In the genomic region with DNA sequence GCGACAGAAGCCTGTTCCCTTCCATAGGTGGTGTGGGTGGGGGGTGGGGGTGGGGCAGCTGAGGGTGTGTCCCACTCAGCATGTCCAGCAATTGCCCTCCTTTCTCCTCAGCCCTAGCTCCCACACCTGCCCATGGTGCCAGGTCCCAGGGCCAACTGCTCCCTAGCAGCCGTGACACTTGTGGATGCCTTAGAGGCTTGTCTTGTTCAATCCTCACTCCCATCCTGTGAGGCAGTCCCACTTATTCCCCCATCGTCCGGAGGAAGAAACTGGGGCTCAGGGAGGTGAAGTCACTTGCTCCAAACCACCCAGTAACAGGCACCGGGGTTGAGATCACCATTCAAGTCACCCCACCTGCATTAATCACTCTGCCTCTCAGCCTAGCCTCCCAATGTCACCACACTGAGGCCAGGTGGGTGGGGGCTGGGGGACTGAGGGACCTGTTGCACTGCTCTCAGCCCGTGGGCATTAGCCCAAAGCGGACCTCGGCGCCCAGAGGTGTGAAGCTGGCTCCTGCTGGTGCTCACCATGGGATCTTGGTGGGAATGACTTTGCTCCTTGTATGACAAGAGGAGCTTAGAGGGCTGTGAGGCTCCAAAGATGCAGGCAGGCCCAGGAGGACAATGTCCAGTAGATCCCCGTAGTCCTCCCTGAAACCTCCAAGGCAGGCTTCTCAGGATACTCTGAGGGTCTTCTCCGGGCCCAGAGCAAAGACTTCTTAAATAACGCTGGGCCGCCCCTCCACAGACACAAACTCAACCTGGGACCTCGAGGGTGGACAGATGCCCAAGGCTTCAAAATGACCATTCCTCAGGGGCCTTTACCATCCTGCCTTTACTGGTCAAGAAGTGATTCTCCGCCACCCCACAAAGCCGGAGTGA, we compare ENCODE assay signal across 8 cellular contexts. TPM values are rescaled to one million over a fixed set of nuclear protein-coding genes. Genes with fewer than 3 reads are reported as not detected.
DNase-seq lines count a peak whose midpoint lies in the region; ATAC-seq and TF ChIP-seq lines count a peak whose summit lies in the region.

No MANE protein-coding gene starts in this region.

- TF ChIP-seq POLR2A in transverse colon (IDR thresholded peaks at IDR 0.05), result no peak

- H3K4me1 Mint-ChIP-seq in activated CD4-positive, alpha-beta T cell treated with anti-CD3 and anti-CD28 coated beads, Interleukin-2, amount 10 ng/mL, durations not matched to agents 7 days and 5 days, result peaks cover 21% of the 10 kb centered on the region
- H3K4me1 Mint-ChIP-seq in activated naive CD8-positive, alpha-beta T cell treated with anti-CD3 and anti-CD28 coated beads, Interleukin-2, amount 10 ng/mL, durations not matched to agents 7 days and 5 days, result peaks cover 11% of the 10 kb centered on the region

- POLR2A ChIA-PET in activated CD4-positive, alpha-beta T cell treated with anti-CD3 and anti-CD28 coated beads, Interleukin-2, amount 10 ng/mL, durations not matched to agents 7 days and 5 days (lab: Charles Lee), result no interaction called here
- POLR2A ChIA-PET in activated naive CD8-positive, alpha-beta T cell treated with anti-CD3 and anti-CD28 coated beads, Interleukin-2, amount 10 ng/mL, durations not matched to agents 7 days and 5 days (lab: Charles Lee), result interaction anchor here (1.0 kb wide), 1 partner anchor 61 kb away, joined by 3 read pairs; no protein-coding TSS in a partner anchor

- intact Hi-C loops in tibial artery (cut with DNase I; ENCODE audit: low total_unique reads), result loop anchor here (10.0 kb wide), 1 partner anchor 57 kb away; no protein-coding TSS in a partner anchor
- intact Hi-C loops in transverse colon (cut with DNase I; ENCODE audit: low total_unique reads), result no loop called here

- no peak overlapping the region for H3K27ac Mint-ChIP-seq in activated CD4-positive, alpha-beta T cell treated with anti-CD3 and anti-CD28 coated beads, Interleukin-2, amount 10 ng/mL, durations not matched to agents 7 days and 5 days
- no peak overlapping the region for H3K27ac Mint-ChIP-seq in activated naive CD8-positive, alpha-beta T cell treated with anti-CD3 and anti-CD28 coated beads, Interleukin-2, amount 10 ng/mL, durations not matched to agents 7 days and 5 days

- ATAC-seq in activated naive CD8-positive, alpha-beta T cell treated with anti-CD3 and anti-CD28 coated beads, Interleukin-2, amount 10 ng/mL, durations not matched to agents 7 days and 5 days (ENCODE audit: low read depth), result no peak

- in situ Hi-C loops in transverse colon (cut with MboI; ENCODE audit: low pct_ligation_motif_present in 1 of 4, low pct_unique_long_range_greater_than_20kb in 1 of 4, low sequenced_read_pairs in 3 of 4), result no loop called here

- H3K27me3 Mint-ChIP-seq in activated CD4-positive, alpha-beta T cell treated with anti-CD3 and anti-CD28 coated beads, Interleukin-2, amount 10 ng/mL, durations not matched to agents 7 days and 5 days, result no peaks in the 10 kb centered on the region
- H3K27me3 Mint-ChIP-seq in activated naive CD8-positive, alpha-beta T cell treated with anti-CD3 and anti-CD28 coated beads, Interleukin-2, amount 10 ng/mL, durations not matched to agents 7 days and 5 days, result no peaks in the 10 kb centered on the region

- CTCF ChIA-PET in activated CD4-positive, alpha-beta T cell treated with anti-CD3 and anti-CD28 coated beads, Interleukin-2, amount 10 ng/mL, durations not matched to agents 7 days and 5 days (lab: Charles Lee), result no interaction called here

- peak overlapping the region; percentile 70 for H3K4me3 Mint-ChIP-seq in activated CD4-positive, alpha-beta T cell treated with anti-CD3 and anti-CD28 coated beads, Interleukin-2, amount 10 ng/mL, durations not matched to agents 7 days and 5 days
- peak overlapping the region; percentile 75 for H3K4me3 Mint-ChIP-seq in activated naive CD8-positive, alpha-beta T cell treated with anti-CD3 and anti-CD28 coated beads, Interleukin-2, amount 10 ng/mL, durations not matched to agents 7 days and 5 days

- H3K9me3 Mint-ChIP-seq in activated CD4-positive, alpha-beta T cell treated with anti-CD3 and anti-CD28 coated beads, Interleukin-2, amount 10 ng/mL, durations not matched to agents 7 days and 5 days, result no peaks in the 10 kb centered on the region
- H3K9me3 Mint-ChIP-seq in activated naive CD8-positive, alpha-beta T cell treated with anti-CD3 and anti-CD28 coated beads, Interleukin-2, amount 10 ng/mL, durations not matched to agents 7 days and 5 days, result no peaks in the 10 kb centered on the region

- 92% methylated on average over 14 of the region's 16 CpGs; no CpG with 5 or more reads in 1 of the 2 donors for WGBS in transverse colon (ENCODE audit: low coverage in 1 of 2), 2 donors

- TF ChIP-seq EP300 in transverse colon (IDR thresholded peaks at IDR 0.05; ENCODE audit: low read depth), result no peak

- H3K36me3 ChIP-seq in iPS-20b (ENCODE audit: insufficient read depth, low read depth, low read length) (peaks cover 35% of the 10 kb centered on the region), tibial artery (peaks cover 0 to 21% (median 11%) of the 10 kb centered on the region in 3 donors), transverse colon (no peaks in the 10 kb centered on the region)

- H3K9ac ChIP-seq in iPS-20b (ENCODE audit: low read depth, low read length), result peak overlapping the region; percentile 80; the same call in 1 of the 2 replicates

- H3K4me1 ChIP-seq in iPS-20b (ENCODE audit: insufficient read depth, low read length) (peaks cover 6% of the 10 kb centered on the region; the same call in 1 of the 2 replicates), tibial artery (peaks cover 0 to 68% (median 55%) of the 10 kb centered on the region in 4 donors), transverse colon (peaks cover 8 to 29% (median 19%) of the 10 kb centered on the region in 4 donors)

- H3K9me3 ChIP-seq in iPS-20b (ENCODE audit: insufficient read depth, low read depth, low read length), result no peaks in the 10 kb centered on the region
- no peaks in the 10 kb centered on the region for H3K9me3 ChIP-seq in tibial artery
- no peaks in the 10 kb centered on the region for H3K9me3 ChIP-seq in transverse colon

- TF ChIP-seq CTCF in tibial artery (IDR thresholded peaks at IDR 0.05), result no peak
- no peak for TF ChIP-seq CTCF in transverse colon (IDR thresholded peaks at IDR 0.05)

- no peak for DNase-seq in activated CD4-positive, alpha-beta T cell treated with anti-CD3 and anti-CD28 coated beads, Interleukin-2, amount 10 ng/mL, durations not matched to agents 7 days and 5 days
- DNase-seq in activated CD4-positive, alpha-beta T cell treated with anti-CD3 and anti-CD28 coated beads for 4 hours, result no peak
- no peak for DNase-seq in activated naive CD8-positive, alpha-beta T cell treated with anti-CD3 and anti-CD28 coated beads, Interleukin-2, amount 10 ng/mL, durations not matched to agents 7 days and 5 days
- DNase-seq in tibial artery, result peak in 1 of 2 donors; percentile 68
- no peak for DNase-seq in NCI-H146 (lab: John Stamatoyannopoulos, UW)
- no peak for DNase-seq in transverse colon
- DNase-seq in iPS-NIHi11 (ENCODE audit: low spot score), result no peak

- H3K27me3 ChIP-seq in iPS-20b (ENCODE audit: insufficient read depth, low read length) (no peaks in the 10 kb centered on the region), tibial artery (no peaks in the 10 kb centered on the region), transverse colon (no peaks in the 10 kb centered on the region)

- peaks cover 2% of the 10 kb centered on the region for H3K36me3 Mint-ChIP-seq in activated CD4-positive, alpha-beta T cell treated with anti-CD3 and anti-CD28 coated beads, Interleukin-2, amount 10 ng/mL, durations not matched to agents 7 days and 5 days (ENCODE audit: low read depth)
- H3K36me3 Mint-ChIP-seq in activated naive CD8-positive, alpha-beta T cell treated with anti-CD3 and anti-CD28 coated beads, Interleukin-2, amount 10 ng/mL, durations not matched to agents 7 days and 5 days, result peaks cover 4% of the 10 kb centered on the region

- H3K27ac ChIP-seq in iPS-20b (ENCODE audit: low read length), result no peak overlapping the region
- H3K27ac ChIP-seq in tibial artery, result peak overlapping the region; percentile 58 to 79
- no peak overlapping the region for H3K27ac ChIP-seq in transverse colon

- H3K4me3 ChIP-seq in iPS-20b (ENCODE audit: low read length), result peak overlapping the region; percentile 82
- H3K4me3 ChIP-seq in tibial artery, result peak overlapping the region; percentile 72 to 78
- no peak overlapping the region for H3K4me3 ChIP-seq in transverse colon

RNA-seq across cellular contexts. Expression of gene NT5DC2, which starts 1.8 kb away (rescaled TPM):
- total RNA-seq in activated CD4-positive, alpha-beta T cell treated with anti-CD3 and anti-CD28 coated beads, Interleukin-2, amount 10 ng/mL, durations not matched to agents 7 days and 5 days, result 10 to 100 TPM; 22.1 to 23.8 TPM
- 10 to 100 TPM; 22.3 to 28.7 TPM for total RNA-seq in activated naive CD8-positive, alpha-beta T cell treated with anti-CD3 and anti-CD28 coated beads, Interleukin-2, amount 10 ng/mL, durations not matched to agents 7 days and 5 days
- total RNA-seq in transverse colon, result 10 to 100 TPM in 2 of 4 donors, 1 to 10 TPM in 1, not detected in 1; 5.5 to 16.7 (median 14.9) TPM

RNA-seq across cellular contexts. Expression of gene UQCC5, which starts 4.5 kb away (rescaled TPM):
- total RNA-seq in activated CD4-positive, alpha-beta T cell treated with anti-CD3 and anti-CD28 coated beads, Interleukin-2, amount 10 ng/mL, durations not matched to agents 7 days and 5 days, result 10 to 100 TPM in 1 of 2 experiments, 1 to 10 TPM in 1; 8.5 to 11.7 TPM
- 10 to 100 TPM in 1 of 2 experiments, 1 to 10 TPM in 1; 8.5 to 12.8 TPM for total RNA-seq in activated naive CD8-positive, alpha-beta T cell treated with anti-CD3 and anti-CD28 coated beads, Interleukin-2, amount 10 ng/mL, durations not matched to agents 7 days and 5 days
- total RNA-seq in transverse colon, result 10 to 100 TPM in 1 of 4 donors, 1 to 10 TPM in 2, not detected in 1; 2.6 to 22.1 (median 4.0) TPM

RNA-seq across cellular contexts. Expression of gene STAB1, which starts 36.7 kb away (rescaled TPM):
- under 1 TPM; 0.02 to 0.15 TPM for total RNA-seq in activated CD4-positive, alpha-beta T cell treated with anti-CD3 and anti-CD28 coated beads, Interleukin-2, amount 10 ng/mL, durations not matched to agents 7 days and 5 days
- 10 to 100 TPM; 10.5 to 13.0 TPM for total RNA-seq in activated naive CD8-positive, alpha-beta T cell treated with anti-CD3 and anti-CD28 coated beads, Interleukin-2, amount 10 ng/mL, durations not matched to agents 7 days and 5 days
- 100 to 1,000 TPM in 1 of 4 donors, 10 to 100 TPM in 3; 42.6 to 152 (median 70.3) TPM for total RNA-seq in transverse colon

Comparison
In these comparisons a context has a peak if more than half of its experiments do, and no peak if none do; other contexts are left out.
1. H3K27ac ChIP-seq: peak in tibial artery (2 of 2); none in iPS-20b (single experiment) and transverse colon (0 of 4).
2. H3K4me3 ChIP-seq: peak in iPS-20b (single experiment) and tibial artery (2 of 2); none in transverse colon (0 of 4).
3. RNA of gene STAB1, which starts 36.7 kb away (total RNA-seq): 42.6 to 152 TPM in transverse colon and 10.5 to 13.0 TPM in activated naive CD8-positive, alpha-beta T cell treated with anti-CD3 and anti-CD28 coated beads, Interleukin-2, amount 10 ng/mL, durations not matched to agents 7 days and 5 days; 0.02 to 0.15 TPM in activated CD4-positive, alpha-beta T cell treated with anti-CD3 and anti-CD28 coated beads, Interleukin-2, amount 10 ng/mL, durations not matched to agents 7 days and 5 days; every median in the first group is over 4 times any median in the second.